Comparison of ENCODE assay signal across 1 cellular context in the genomic region with DNA sequence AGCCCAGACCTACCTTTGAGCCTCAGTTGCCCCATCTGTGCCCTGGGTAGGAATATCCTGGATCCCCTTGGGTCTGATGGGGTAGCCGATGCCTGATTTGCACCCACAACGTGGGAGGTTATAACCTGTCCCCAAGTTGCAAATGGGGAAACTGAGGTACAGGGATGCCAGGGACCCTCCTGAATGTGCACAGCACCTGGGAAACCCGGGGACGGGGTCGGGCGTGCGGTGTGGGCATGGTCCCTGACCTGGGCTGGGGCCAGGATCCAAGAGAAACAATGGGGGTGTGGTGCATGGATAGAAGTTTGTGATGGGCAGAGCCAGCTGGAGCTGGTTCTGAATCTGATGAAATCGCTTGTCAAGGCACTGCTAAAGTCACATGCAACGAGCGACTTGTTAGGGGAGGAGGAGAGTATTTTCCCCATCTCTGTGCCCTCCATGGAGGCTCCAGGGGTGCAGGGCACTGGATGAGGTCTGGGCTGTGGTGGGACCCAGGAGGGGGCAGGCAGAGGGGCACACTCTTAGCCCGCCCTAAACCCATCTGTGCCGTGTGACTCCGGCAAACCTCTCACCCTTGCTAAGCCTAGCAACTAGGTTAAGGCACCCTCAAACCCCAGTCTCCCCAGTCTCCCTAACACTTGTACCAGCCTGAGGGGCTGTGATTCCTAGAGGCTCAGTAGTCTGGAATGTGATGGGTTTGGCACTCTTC.
TF ChIP-seq lines count a peak whose summit lies in the region.

No MANE protein-coding gene starts in this region.

TF ChIP-seq in HepG2, 621 proteins besides CTCF, POLR2A, EP300 and RAD21 (continued from another document):
- no peak for TF ChIP-seq ATF1 (CRISPR knock-in tag; IDR thresholded peaks at IDR 0.05)
- no peak for TF ChIP-seq ZNF563 (CRISPR knock-in tag; IDR thresholded peaks at IDR 0.05)
- TF ChIP-seq, protein P1, sequence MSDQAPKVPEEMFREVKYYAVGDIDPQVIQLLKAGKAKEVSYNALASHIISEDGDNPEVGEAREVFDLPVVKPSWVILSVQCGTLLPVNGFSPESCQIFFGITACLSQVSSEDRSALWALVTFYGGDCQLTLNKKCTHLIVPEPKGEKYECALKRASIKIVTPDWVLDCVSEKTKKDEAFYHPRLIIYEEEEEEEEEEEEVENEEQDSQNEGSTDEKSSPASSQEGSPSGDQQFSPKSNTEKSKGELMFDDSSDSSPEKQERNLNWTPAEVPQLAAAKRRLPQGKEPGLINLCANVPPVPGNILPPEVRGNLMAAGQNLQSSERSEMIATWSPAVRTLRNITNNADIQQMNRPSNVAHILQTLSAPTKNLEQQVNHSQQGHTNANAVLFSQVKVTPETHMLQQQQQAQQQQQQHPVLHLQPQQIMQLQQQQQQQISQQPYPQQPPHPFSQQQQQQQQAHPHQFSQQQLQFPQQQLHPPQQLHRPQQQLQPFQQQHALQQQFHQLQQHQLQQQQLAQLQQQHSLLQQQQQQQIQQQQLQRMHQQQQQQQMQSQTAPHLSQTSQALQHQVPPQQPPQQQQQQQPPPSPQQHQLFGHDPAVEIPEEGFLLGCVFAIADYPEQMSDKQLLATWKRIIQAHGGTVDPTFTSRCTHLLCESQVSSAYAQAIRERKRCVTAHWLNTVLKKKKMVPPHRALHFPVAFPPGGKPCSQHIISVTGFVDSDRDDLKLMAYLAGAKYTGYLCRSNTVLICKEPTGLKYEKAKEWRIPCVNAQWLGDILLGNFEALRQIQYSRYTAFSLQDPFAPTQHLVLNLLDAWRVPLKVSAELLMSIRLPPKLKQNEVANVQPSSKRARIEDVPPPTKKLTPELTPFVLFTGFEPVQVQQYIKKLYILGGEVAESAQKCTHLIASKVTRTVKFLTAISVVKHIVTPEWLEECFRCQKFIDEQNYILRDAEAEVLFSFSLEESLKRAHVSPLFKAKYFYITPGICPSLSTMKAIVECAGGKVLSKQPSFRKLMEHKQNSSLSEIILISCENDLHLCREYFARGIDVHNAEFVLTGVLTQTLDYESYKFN (CRISPR knock-in tag; conservative IDR thresholded peaks at IDR 0.05), result no peak
- no peak for TF ChIP-seq ZSCAN25 (CRISPR knock-in tag; IDR thresholded peaks at IDR 0.05)
- no peak for TF ChIP-seq GZF1 (CRISPR knock-in tag; IDR thresholded peaks at IDR 0.05)
- no peak for TF ChIP-seq ZBTB8A (CRISPR knock-in tag; IDR thresholded peaks at IDR 0.05; ENCODE audit: borderline replicate concordance, low read depth)
- 0 out of 2 replicates have a peak, but pooled peaks have one; percentile 1 for TF ChIP-seq SNAPC2 (CRISPR knock-in tag; IDR thresholded peaks at IDR 0.05)
- TF ChIP-seq, protein P2, sequence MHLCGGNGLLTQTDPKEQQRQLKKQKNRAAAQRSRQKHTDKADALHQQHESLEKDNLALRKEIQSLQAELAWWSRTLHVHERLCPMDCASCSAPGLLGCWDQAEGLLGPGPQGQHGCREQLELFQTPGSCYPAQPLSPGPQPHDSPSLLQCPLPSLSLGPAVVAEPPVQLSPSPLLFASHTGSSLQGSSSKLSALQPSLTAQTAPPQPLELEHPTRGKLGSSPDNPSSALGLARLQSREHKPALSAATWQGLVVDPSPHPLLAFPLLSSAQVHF (CRISPR knock-in tag; IDR thresholded peaks at IDR 0.05), result no peak
TF ChIP-seq in HepG2: peak in this region for 48.
